In genomic region chr2:149561309-149561926, GRCh38 we compare ENCODE assay signal across 7 cellular contexts. TPM values are rescaled to one million over a fixed set of nuclear protein-coding genes. Genes with fewer than 3 reads are reported as not detected.
DNase-seq lines count a peak whose midpoint lies in the region; ATAC-seq, FAIRE-seq and TF ChIP-seq lines count a peak whose summit lies in the region.

No MANE protein-coding gene starts in this region.

- no peaks in the 10 kb centered on the region for H3K9me2 ChIP-seq in OCI-LY1 (ENCODE audit: low read depth, low read length)

- no peak for TF ChIP-seq POLR2A in H54 (IDR thresholded peaks at IDR 0.05; ENCODE audit: low read depth, low read length)

- H3K4me3 Mint-ChIP-seq in effector memory CD8-positive, alpha-beta T cell, result no peak overlapping the region
- H3K4me3 Mint-ChIP-seq in naive thymus-derived CD8-positive, alpha-beta T cell, result no peak overlapping the region

- H3K4me1 ChIP-seq in OCI-LY1 (ENCODE audit: insufficient read depth, low read length, severe bottlenecking), result peaks cover 28% of the 10 kb centered on the region

- POLR2A ChIA-PET in naive thymus-derived CD8-positive, alpha-beta T cell (lab: Charles Lee), result no interaction called here

- DNase-seq in DMS153 treated with DMSO at 0.1 percent for 48 hours (lab: John Stamatoyannopoulos, UW; ENCODE audit: unreplicated experiment), result peak; percentile 45
- DNase-seq in H54 (ENCODE audit: insufficient read length, low spot score), result no peak
- DNase-seq in effector memory CD8-positive, alpha-beta T cell, result peak; percentile 39 to 45 (median 40)
- DNase-seq in naive thymus-derived CD8-positive, alpha-beta T cell, result peak in 6 of 10 donors; percentile 9 to 54 (median 36)
- no peak for DNase-seq in NCI-H187 (lab: John Stamatoyannopoulos, UW)

- peak overlapping the region; percentile 47 for H3K27ac ChIP-seq in OCI-LY1 (ENCODE audit: low read depth, low read length, poor library complexity, severe bottlenecking)

- H3K79me2 ChIP-seq in OCI-LY1 (ENCODE audit: insufficient read depth, low read length), result no peaks in the 10 kb centered on the region

- H3K4me1 Mint-ChIP-seq in effector memory CD8-positive, alpha-beta T cell (ENCODE audit: low read depth in 2 of 2), result no peaks in the 10 kb centered on the region
- H3K4me1 Mint-ChIP-seq in naive thymus-derived CD8-positive, alpha-beta T cell, result peaks cover 0 to 4% (median 0%) of the 10 kb centered on the region in 4 donors

- peak; percentile 33 for FAIRE-seq in H54 (lab: Jason Lieb, UNC)

- H3F3A ChIP-seq in OCI-LY1 (ENCODE audit: insufficient read depth, low read length), result no peaks in the 10 kb centered on the region

- no peak overlapping the region for H3K4me3 ChIP-seq in OCI-LY1 (ENCODE audit: low read depth, low read length, poor library complexity, severe bottlenecking)

- H4K20me1 ChIP-seq in OCI-LY1 (ENCODE audit: insufficient read depth, low read length), result no peaks in the 10 kb centered on the region

- no peaks in the 10 kb centered on the region for H3K36me3 ChIP-seq in OCI-LY1 (ENCODE audit: insufficient read depth, low read length)

- no peaks in the 10 kb centered on the region for H3K9me3 ChIP-seq in OCI-LY1 (ENCODE audit: low read length)

- H2AFZ ChIP-seq in OCI-LY1 (ENCODE audit: low read length), result no peak overlapping the region

- TF ChIP-seq CTCF in OCI-LY1 (IDR thresholded peaks at IDR 0.05; ENCODE audit: low read length), result peak; percentile 94

- H3K36me3 Mint-ChIP-seq in effector memory CD8-positive, alpha-beta T cell (ENCODE audit: insufficient read depth), result peaks cover 4% of the 10 kb centered on the region
- peaks cover 0 to 11% (median 0%) of the 10 kb centered on the region in 3 donors for H3K36me3 Mint-ChIP-seq in naive thymus-derived CD8-positive, alpha-beta T cell

- no peak overlapping the region for H3K9ac ChIP-seq in OCI-LY1 (ENCODE audit: low read length)

- H3K4me2 ChIP-seq in OCI-LY1 (ENCODE audit: low read length), result no peak overlapping the region

- H3K27me3 ChIP-seq in OCI-LY1 (ENCODE audit: insufficient read depth, low read length), result no peaks in the 10 kb centered on the region

- ATAC-seq in effector memory CD8-positive, alpha-beta T cell (replicated peaks), result peak; percentile 29
- ATAC-seq in naive thymus-derived CD8-positive, alpha-beta T cell, result peak in 1 of 2 donors; percentile 37
- no peak for ATAC-seq in GM18511 (IDR thresholded peaks at IDR 0.05; ENCODE audit: unreplicated experiment)

- H3K27me3 Mint-ChIP-seq in effector memory CD8-positive, alpha-beta T cell, result peaks cover 0 to 8% of the 10 kb centered on the region in 2 donors
- peaks cover 0 to 9% (median 2%) of the 10 kb centered on the region in 5 donors for H3K27me3 Mint-ChIP-seq in naive thymus-derived CD8-positive, alpha-beta T cell

- no peak overlapping the region for H3K27ac Mint-ChIP-seq in effector memory CD8-positive, alpha-beta T cell
- H3K27ac Mint-ChIP-seq in naive thymus-derived CD8-positive, alpha-beta T cell, result no peak overlapping the region

- no peaks in the 10 kb centered on the region for H3K9me3 Mint-ChIP-seq in effector memory CD8-positive, alpha-beta T cell
- no peaks in the 10 kb centered on the region for H3K9me3 Mint-ChIP-seq in naive thymus-derived CD8-positive, alpha-beta T cell

RNA-seq across cellular contexts. Expression of gene MMADHC, which starts 26.2 kb away (rescaled TPM):
- 10 to 100 TPM; 79.0 to 84.9 TPM for total RNA-seq in naive thymus-derived CD8-positive, alpha-beta T cell
- polyA plus RNA-seq in naive thymus-derived CD8-positive, alpha-beta T cell, result 100 to 1,000 TPM in 2 of 3 donors, 10 to 100 TPM in 1; 90.2 to 119 (median 103) TPM

Comparison
In these comparisons a context has a peak if more than half of its experiments do, and no peak if none do; other contexts are left out.
1. DNase-seq: peak in DMS153 treated with DMSO at 0.1 percent for 48 hours (single experiment), effector memory CD8-positive, alpha-beta T cell (3 of 3) and naive thymus-derived CD8-positive, alpha-beta T cell (6 of 10); none in H54 (single experiment) and NCI-H187 (0 of 2).